ENCODE assay signal across 8 cellular contexts in genomic region chr7:80681272-80681885, GRCh38. TPM values are rescaled to one million over a fixed set of nuclear protein-coding genes. Genes with fewer than 3 reads are reported as not detected.
DNase-seq lines count a peak whose midpoint lies in the region; ATAC-seq and TF ChIP-seq lines count a peak whose summit lies in the region.

No MANE protein-coding gene starts in this region.

- H3K9ac ChIP-seq in KMS-11, result no peak overlapping the region

- no peak overlapping the region for H2AFZ ChIP-seq in KMS-11 (ENCODE audit: low read depth)

- no peak overlapping the region for H3K4me3 ChIP-seq in KMS-11 (IDR thresholded peaks at IDR 0.05; ENCODE audit: insufficient read depth, low read depth, low read length)

- H3K36me3 Mint-ChIP-seq in activated CD4-positive, alpha-beta T cell treated with anti-CD3 and anti-CD28 coated beads for 36 hours (ENCODE audit: low read depth), result no peaks in the 10 kb centered on the region

- H3K36me3 ChIP-seq in KMS-11 (ENCODE audit: insufficient read depth), result no peaks in the 10 kb centered on the region

- peak; percentile 64 for ATAC-seq in stimulated activated naive CD8-positive, alpha-beta T cell treated with anti-CD3 and anti-CD28 coated beads, Interleukin-15, amount 100 ng/mL, for 72 hours
- no peak for ATAC-seq in stimulated activated naive CD8-positive, alpha-beta T cell treated with anti-CD3 and anti-CD28 coated beads, Interleukin-15, Interleukin-2, amounts not matched to agents 100 U/mL and 50 U/mL, for 24 hours
- no peak for ATAC-seq in activated CD4-positive, alpha-beta T cell treated with anti-CD3 and anti-CD28 coated beads for 36 hours

- H3K79me2 ChIP-seq in KMS-11 (ENCODE audit: insufficient read depth, low read depth), result no peaks in the 10 kb centered on the region

- H3K4me3 Mint-ChIP-seq in stimulated activated naive CD8-positive, alpha-beta T cell treated with anti-CD3 and anti-CD28 coated beads, Interleukin-15, amount 100 ng/mL, for 72 hours, result no peak overlapping the region
- no peak overlapping the region for H3K4me3 Mint-ChIP-seq in activated CD4-positive, alpha-beta T cell treated with anti-CD3 and anti-CD28 coated beads for 36 hours

- CTCF ChIA-PET in activated CD4-positive, alpha-beta T cell treated with anti-CD3 and anti-CD28 coated beads for 36 hours (lab: Charles Lee), result no interaction called here

- H3K4me1 ChIP-seq in KMS-11 (ENCODE audit: low read depth, poor library complexity, severe bottlenecking), result no peaks in the 10 kb centered on the region

- no peaks in the 10 kb centered on the region for H3K4me1 Mint-ChIP-seq in stimulated activated naive CD8-positive, alpha-beta T cell treated with anti-CD3 and anti-CD28 coated beads, Interleukin-15, amount 100 ng/mL, for 72 hours
- H3K4me1 Mint-ChIP-seq in activated CD4-positive, alpha-beta T cell treated with anti-CD3 and anti-CD28 coated beads for 36 hours, result no peaks in the 10 kb centered on the region

- no peak overlapping the region for H3K27ac ChIP-seq in KMS-11
- no peak overlapping the region for H3K27ac ChIP-seq in VCaP

- no peaks in the 10 kb centered on the region for H4K20me1 ChIP-seq in KMS-11 (ENCODE audit: insufficient read depth)

- H3K27me3 Mint-ChIP-seq in stimulated activated naive CD8-positive, alpha-beta T cell treated with anti-CD3 and anti-CD28 coated beads, Interleukin-15, amount 100 ng/mL, for 72 hours, result no peaks in the 10 kb centered on the region
- H3K27me3 Mint-ChIP-seq in activated CD4-positive, alpha-beta T cell treated with anti-CD3 and anti-CD28 coated beads for 36 hours, result peaks cover 2% of the 10 kb centered on the region

- no peak overlapping the region for H3K27ac Mint-ChIP-seq in stimulated activated naive CD8-positive, alpha-beta T cell treated with anti-CD3 and anti-CD28 coated beads, Interleukin-15, amount 100 ng/mL, for 72 hours
- H3K27ac Mint-ChIP-seq in activated CD4-positive, alpha-beta T cell treated with anti-CD3 and anti-CD28 coated beads for 36 hours, result no peak overlapping the region

- H3K4me2 ChIP-seq in KMS-11, result no peak overlapping the region

- DNase-seq in stimulated activated naive CD8-positive, alpha-beta T cell treated with anti-CD3 and anti-CD28 coated beads, Interleukin-15, amount 100 ng/mL, for 72 hours, result no peak
- no peak for DNase-seq in stimulated activated naive CD8-positive, alpha-beta T cell treated with anti-CD3 and anti-CD28 coated beads, Interleukin-15, Interleukin-2, amounts not matched to agents 100 U/mL and 50 U/mL, for 24 hours
- DNase-seq in left kidney (ENCODE audit: low read depth, low spot score) (peak; percentile 31), NCI-H187 (lab: John Stamatoyannopoulos, UW) (no peak), globus pallidus (ENCODE audit: low spot score) (no peak)
- DNase-seq in activated CD4-positive, alpha-beta T cell treated with anti-CD3 and anti-CD28 coated beads for 36 hours, result no peak

- TF ChIP-seq CTCF in KMS-11 (conservative IDR thresholded peaks at IDR 0.05; ENCODE audit: low read depth, low read length) (peak; percentile 68), VCaP (conservative IDR thresholded peaks at IDR 0.05) (peak; percentile 82)

- H3K9me3 Mint-ChIP-seq in stimulated activated naive CD8-positive, alpha-beta T cell treated with anti-CD3 and anti-CD28 coated beads, Interleukin-15, amount 100 ng/mL, for 72 hours, result no peaks in the 10 kb centered on the region
- no peaks in the 10 kb centered on the region for H3K9me3 Mint-ChIP-seq in activated CD4-positive, alpha-beta T cell treated with anti-CD3 and anti-CD28 coated beads for 36 hours (ENCODE audit: low read depth)

- no peaks in the 10 kb centered on the region for H3K27me3 ChIP-seq in KMS-11 (ENCODE audit: insufficient read depth, low read depth)

- intact Hi-C loops in activated CD4-positive, alpha-beta T cell treated with anti-CD3 and anti-CD28 coated beads for 36 hours (cut with DNase I, micrococcal nuclease), result loop anchor here in 1 of 2 experiments (2.0 kb wide), 1 partner anchor 69 kb away; no protein-coding TSS in a partner anchor

- POLR2A ChIA-PET in activated CD4-positive, alpha-beta T cell treated with anti-CD3 and anti-CD28 coated beads for 36 hours (lab: Charles Lee), result no interaction called here

RNA-seq across cellular contexts. Expression of gene CD36, which starts 42.9 kb away (rescaled TPM):
- not detected for total RNA-seq in activated CD4-positive, alpha-beta T cell treated with anti-CD3 and anti-CD28 coated beads for 36 hours
